Comparison of ENCODE assay signal across 30 cellular contexts in the genomic region with DNA sequence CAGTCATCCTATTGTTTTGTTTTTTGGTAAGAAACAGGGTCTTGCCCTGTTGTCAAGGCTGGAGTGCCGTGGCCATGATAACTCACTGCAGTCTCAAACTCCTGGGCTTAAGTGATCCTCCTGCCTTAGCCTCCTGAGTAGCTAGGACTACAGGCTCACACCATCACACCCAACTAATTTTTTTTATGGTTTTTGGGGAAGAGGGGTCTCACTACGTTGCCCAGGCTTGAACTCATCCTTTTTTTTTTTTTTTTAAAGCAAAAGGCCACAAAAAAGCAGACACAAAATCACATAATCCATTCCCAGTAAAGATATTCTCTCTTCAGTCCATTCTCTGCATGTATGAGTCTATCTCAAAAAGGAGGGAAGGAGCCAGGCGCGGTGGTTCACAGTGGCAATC.
"Had no signal": no experiment of that assay in that cellular context is flagged by ENCODE, and none has a peak within 500 bp of the region (broad histone marks: within the 10 kb centered on the region; RNA-seq: fewer than 3 reads in every experiment).

No MANE protein-coding gene starts in this region.

- H3K4me2 ChIP-seq: hepatocyte, neural progenitor cell, smooth muscle cell had no signal

- H3K27me3 ChIP-seq: esophagus muscularis mucosa, foreskin keratinocyte, gastroesophageal sphincter, heart left ventricle, hepatocyte, left lung, neural progenitor cell, stomach, tibial artery had no signal

- H3K9ac ChIP-seq: neural progenitor cell had no signal

- H3K36me3 Mint-ChIP-seq: type B pancreatic cell had no signal

- H3K4me1 ChIP-seq: foreskin keratinocyte had no signal

- FAIRE-seq: endothelial cell of umbilical vein, islet of Langerhans had no signal

- DNase-seq: dermis blood vessel endothelial cell; effector memory CD4-positive, alpha-beta T cell; foreskin keratinocyte; heart left ventricle; left cardiac atrium; left lung; mesenchymal stem cell; midbrain; naive thymus-derived CD4-positive, alpha-beta T cell; nucleus accumbens; psoas muscle; retina; stimulated activated CD4-positive, alpha-beta T cell treated with anti-CD3 and anti-CD28 coated beads, Interleukin-12 subunit alpha, Interleukin-12 subunit beta, amount 100 ng/mL, for 4 hours; stimulated activated CD4-positive, alpha-beta T cell treated with anti-CD3 and anti-CD28 coated beads, Interleukin-1b, Interleukin-23, amount 100 ng/mL, for 48 hours; stimulated activated CD4-positive, alpha-beta T cell treated with anti-CD3 and anti-CD28 coated beads, Interleukin-4, amount 100 ng/mL, for 1 hour; stimulated activated naive CD4-positive, alpha-beta T cell treated with Interleukin-2 at 50 U/mL for 16 hours; stomach; tibial artery had no signal

- H2AFZ ChIP-seq: hepatocyte, neural progenitor cell had no signal

- H3K27me3 Mint-ChIP-seq: naive thymus-derived CD4-positive, alpha-beta T cell; type B pancreatic cell had no signal

- H3K27ac ChIP-seq: coronary artery, esophagus muscularis mucosa, foreskin keratinocyte, gastroesophageal sphincter, heart left ventricle, hepatocyte, left lung, neural progenitor cell, psoas muscle, stomach, tibial artery had no signal

- H3K4me3 Mint-ChIP-seq: nephron; neural progenitor cell; stimulated activated effector memory CD8-positive, alpha-beta T cell treated with anti-CD3 and anti-CD28 coated beads, Interleukin-12 subunit alpha, Interleukin-12 subunit beta, amount 100 ng/mL, for 72 hours; type B pancreatic cell had no signal

- H3K27ac Mint-ChIP-seq: naive thymus-derived CD4-positive, alpha-beta T cell; nephron; neural progenitor cell; stimulated activated effector memory CD8-positive, alpha-beta T cell treated with anti-CD3 and anti-CD28 coated beads, Interleukin-12 subunit alpha, Interleukin-12 subunit beta, amount 100 ng/mL, for 72 hours; type B pancreatic cell had no signal

- H3K4me3 ChIP-seq: coronary artery, esophagus muscularis mucosa, gastroesophageal sphincter, heart left ventricle, hepatocyte, left lung, neural progenitor cell, psoas muscle, smooth muscle cell, stomach, tibial artery had no signal

- H3K9me3 Mint-ChIP-seq: naive thymus-derived CD4-positive, alpha-beta T cell; nephron; neural progenitor cell; stimulated activated effector memory CD8-positive, alpha-beta T cell treated with anti-CD3 and anti-CD28 coated beads, Interleukin-12 subunit alpha, Interleukin-12 subunit beta, amount 100 ng/mL, for 72 hours; type B pancreatic cell had no signal

- H3K36me3 ChIP-seq: heart left ventricle, left lung, neural progenitor cell, tibial artery had no signal

- H3K9me3 ChIP-seq: esophagus muscularis mucosa, gastroesophageal sphincter, heart left ventricle, left lung, psoas muscle, stomach, tibial artery had no signal

- ATAC-seq: foreskin keratinocyte; gastroesophageal sphincter; heart left ventricle; left cardiac atrium; left lung; naive thymus-derived CD4-positive, alpha-beta T cell; psoas muscle; sciatic nerve; stimulated activated effector memory CD8-positive, alpha-beta T cell treated with anti-CD3 and anti-CD28 coated beads, Interleukin-12 subunit alpha, Interleukin-12 subunit beta, amount 100 ng/mL, for 72 hours had no signal
